ENCODE assay signal across 1 cellular context in genomic region chr7:32126843-32127242, GRCh38.
TF ChIP-seq lines count a peak whose summit lies in the region.

No MANE protein-coding gene starts in this region.

TF ChIP-seq in GM23338, 12 proteins besides CTCF, POLR2A, EP300 and RAD21 (continued from another document):
- no peak for TF ChIP-seq REST (IDR thresholded peaks at IDR 0.05; ENCODE audit: unreplicated experiment)
- TF ChIP-seq EZH2 (IDR thresholded peaks at IDR 0.05; ENCODE audit: low read depth, unreplicated experiment) = no peak
- TF ChIP-seq POLR2AphosphoS5 (IDR thresholded peaks at IDR 0.05; ENCODE audit: low read depth) = no peak
